Comparison of ENCODE assay signal across 8 cellular contexts in genomic region chr1:192476802-192477298, GRCh38.
DNase-seq lines count a peak whose midpoint lies in the region; ATAC-seq lines count a peak whose summit lies in the region.

No MANE protein-coding gene starts in this region.

- DNase-seq in A172 (ENCODE audit: low spot score) (peak; percentile 69), adipocyte (ENCODE audit: low read depth) (no peak), trophoblast cell (peak; percentile 12 to 48), G401 (ENCODE audit: low spot score) (no peak), NCI-H2227 (lab: John Stamatoyannopoulos, UW; ENCODE audit: unreplicated experiment) (no peak), NCI-H510A treated with DMSO at 0.1 percent for 48 hours (lab: John Stamatoyannopoulos, UW) (no peak)

- no peak overlapping the region for H3K14ac ChIP-seq in trophoblast cell (ENCODE audit: low read length)

- H3K4me1 ChIP-seq in adipocyte (ENCODE audit: control insufficient read depth, insufficient read depth, low read length) (peaks cover 5% of the 10 kb centered on the region), trophoblast cell (ENCODE audit: control insufficient read depth in 1 of 2, insufficient read depth in 2 of 2, low read length in 2 of 2) (no peaks in the 10 kb centered on the region)

- peak; percentile 61 for ATAC-seq in GM18907 (IDR thresholded peaks at IDR 0.05; ENCODE audit: unreplicated experiment)
- ATAC-seq in HG03342 (IDR thresholded peaks at IDR 0.05; ENCODE audit: unreplicated experiment): peak; percentile 71

- H3K23ac ChIP-seq in trophoblast cell (ENCODE audit: low read length): no peak overlapping the region

- no peak overlapping the region for H3K18ac ChIP-seq in trophoblast cell (ENCODE audit: low read length)

- no peaks in the 10 kb centered on the region for H3K9me3 ChIP-seq in adipocyte (ENCODE audit: control insufficient read depth, low read length)
- H3K9me3 ChIP-seq in trophoblast cell (ENCODE audit: insufficient read depth, low read depth, low read length): peaks cover 2% of the 10 kb centered on the region

- H2AFZ ChIP-seq in trophoblast cell (ENCODE audit: insufficient read depth, low read length, poor library complexity): no peak overlapping the region

- no peak overlapping the region for H3K4ac ChIP-seq in trophoblast cell (ENCODE audit: low read depth, low read length)

- H4K8ac ChIP-seq in trophoblast cell (ENCODE audit: low read depth, low read length): no peak overlapping the region

- H3K4me2 ChIP-seq in trophoblast cell (ENCODE audit: low read length): no peak overlapping the region

- no peak overlapping the region for H3K27ac ChIP-seq in trophoblast cell (ENCODE audit: low read depth, low read length)

- H4K91ac ChIP-seq in trophoblast cell (ENCODE audit: low read depth, low read length): no peak overlapping the region

- in situ Hi-C loops in G401 (cut with HindIII; ENCODE audit: low sequenced_read_pairs): no loop called here

- H2BK5ac ChIP-seq in trophoblast cell (ENCODE audit: low read depth, low read length, poor library complexity): no peak overlapping the region

- H2BK12ac ChIP-seq in trophoblast cell (ENCODE audit: low read length): no peak overlapping the region

- no peak overlapping the region for H3K9ac ChIP-seq in adipocyte (ENCODE audit: low read length)
- H3K9ac ChIP-seq in trophoblast cell (ENCODE audit: low read length): no peak overlapping the region

- H2AK5ac ChIP-seq in trophoblast cell (ENCODE audit: low read length): no peak overlapping the region

- no peaks in the 10 kb centered on the region for H3K36me3 ChIP-seq in adipocyte (ENCODE audit: control insufficient read depth, insufficient read depth, low read length, severe bottlenecking)
- no peaks in the 10 kb centered on the region for H3K36me3 ChIP-seq in trophoblast cell (ENCODE audit: control insufficient read depth in 1 of 2, insufficient read depth in 2 of 2, low read length in 2 of 2)

- no peak overlapping the region for H2BK120ac ChIP-seq in trophoblast cell (ENCODE audit: insufficient read depth, low read length, poor library complexity)

- no peaks in the 10 kb centered on the region for H3K79me1 ChIP-seq in trophoblast cell (ENCODE audit: low read length)

- no CpG with 5 or more reads among the region's 12 CpGs for WGBS in trophoblast cell (ENCODE audit: extremely low coverage, insufficient coverage, insufficient read length)

- no peaks in the 10 kb centered on the region for H3K79me2 ChIP-seq in trophoblast cell (ENCODE audit: control insufficient read depth, insufficient read depth, low read length, poor library complexity)

- H3K27me3 ChIP-seq in adipocyte (replicated peaks; ENCODE audit: control insufficient read depth, insufficient read depth, low read length) (no peaks in the 10 kb centered on the region), trophoblast cell (ENCODE audit: insufficient read depth, low read length) (no peaks in the 10 kb centered on the region)

- peak overlapping the region; percentile 6 for H3K4me3 ChIP-seq in adipocyte (ENCODE audit: low read length)
- no peak overlapping the region for H3K4me3 ChIP-seq in trophoblast cell (ENCODE audit: low read depth, low read length)

- no peak overlapping the region for H4K12ac ChIP-seq in trophoblast cell (ENCODE audit: low read depth, low read length)

Comparison
In these comparisons a context has a peak if more than half of its experiments do, and no peak if none do; other contexts are left out.
1. DNase-seq: peak in A172 (single experiment) and trophoblast cell (2 of 2); none in adipocyte (single experiment), G401 (single experiment), NCI-H2227 (single experiment) and NCI-H510A treated with DMSO at 0.1 percent for 48 hours (single experiment).